Comparison of ENCODE assay signal across 2 cellular contexts in the genomic region with DNA sequence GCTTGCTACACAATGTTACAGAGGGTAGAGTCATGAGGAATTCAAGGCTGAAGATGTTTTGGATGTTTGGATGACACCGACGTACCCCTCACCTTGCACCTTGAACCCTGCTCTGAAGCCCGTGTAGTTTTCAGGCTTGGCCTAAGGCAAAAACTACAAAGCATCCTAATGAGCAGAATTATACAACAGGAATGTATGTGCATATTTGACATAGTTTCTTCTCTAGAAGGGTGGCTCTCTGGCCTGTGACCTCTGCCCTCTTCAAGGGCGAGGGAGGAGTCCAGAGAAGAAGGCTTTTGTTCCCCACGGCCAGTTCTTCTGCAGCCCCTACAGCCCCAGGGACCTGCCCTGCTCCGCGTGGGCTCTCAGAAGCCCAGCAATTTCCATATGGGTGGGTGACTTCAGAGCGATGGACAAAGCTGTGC.
TF ChIP-seq lines count a peak whose summit lies in the region.

No MANE protein-coding gene starts in this region.

TF ChIP-seq in Ishikawa, 13 proteins besides CTCF, POLR2A, EP300 and RAD21:
- peak; percentile 70; the same call in 1 of the 2 replicates for TF ChIP-seq TEAD4 (IDR thresholded peaks at IDR 0.05)
- TF ChIP-seq CEBPB (IDR thresholded peaks at IDR 0.05) = no peak
- TF ChIP-seq TAF1 (IDR thresholded peaks at IDR 0.05; ENCODE audit: low read depth) = no peak

TF ChIP-seq in H1, 55 proteins besides CTCF, POLR2A, EP300 and RAD21:
- TF ChIP-seq RNF2 (IDR thresholded peaks at IDR 0.05; ENCODE audit: borderline replicate concordance, low read depth, low read length, missing control alignments, poor library complexity, severe bottlenecking) = no peak
